In genomic region chr10:116521424-116522305, GRCh38 we compare ENCODE assay signal across 8 cellular contexts. TPM values are rescaled to one million over a fixed set of nuclear protein-coding genes. Genes with fewer than 3 reads are reported as not detected.
A peak's percentile ranks its signal among the peaks of the same experiment; 100 is the strongest.
DNase-seq lines count a peak whose midpoint lies in the region; ATAC-seq, FAIRE-seq and TF ChIP-seq lines count a peak whose summit lies in the region.

No MANE protein-coding gene starts in this region.

- no peak for TF ChIP-seq POLR2A in GM12892 (IDR thresholded peaks at IDR 0.05; ENCODE audit: low read depth, low read length)

- peak; percentile 89 for ATAC-seq in HG02973 (IDR thresholded peaks at IDR 0.05; ENCODE audit: unreplicated experiment)

- peak; percentile 38 for DNase-seq in AG08395 (ENCODE audit: low spot score)
- DNase-seq in GM06990 (ENCODE audit: extremely low read depth, insufficient read length): no peak
- peak; percentile 19 for DNase-seq in RPMI7951 (ENCODE audit: low read depth)
- DNase-seq in non-pigmented ciliary epithelial cell (ENCODE audit: low read depth): peak; percentile 8
- DNase-seq in GM12892 (ENCODE audit: insufficient read length): no peak
- no peak for DNase-seq in NCI-H446 (lab: John Stamatoyannopoulos, UW)

- no peak overlapping the region for H3K4me3 ChIP-seq in GM06990 (replicated peaks; ENCODE audit: low read depth, low read length)

- TF ChIP-seq CTCF in GM06990 (IDR thresholded peaks at IDR 0.05; ENCODE audit: insufficient read depth, low read length, poor library complexity, severe bottlenecking): peak; percentile 72

- FAIRE-seq in endometrium (lab: Jason Lieb, UNC) (peak; percentile 70), GM12892 (lab: Jason Lieb, UNC) (no peak)

- no peaks in the 10 kb centered on the region for H3K27me3 ChIP-seq in GM06990 (replicated peaks; ENCODE audit: control insufficient read depth, insufficient read depth, low read length)

- H3K36me3 ChIP-seq in GM06990 (ENCODE audit: control insufficient read depth, insufficient read depth, low read length): no peaks in the 10 kb centered on the region

RNA-seq across cellular contexts. Expression of gene PNLIP, which starts 24.1 kb away (rescaled TPM):
- total RNA-seq in RPMI7951 (2014; rRNA removed; shearing (Covaris generic)): not detected in 2 replicates
- polyA plus RNA-seq in GM12892 (2012; ENCODE audit: missing spikeins): not detected

Comparison
In these comparisons a context has a peak if more than half of its experiments do, and no peak if none do; other contexts are left out.
1. DNase-seq: peak in AG08395 (single experiment), RPMI7951 (single experiment) and non-pigmented ciliary epithelial cell (single experiment); none in GM06990 (single experiment), GM12892 (single experiment) and NCI-H446 (0 of 2).